In genomic region chr16:788399-789126, GRCh38 we compare ENCODE assay signal across 8 cellular contexts. TPM values are rescaled to one million over a fixed set of nuclear protein-coding genes. Genes with fewer than 3 reads are reported as not detected.
A peak's percentile ranks its signal among the peaks of the same experiment; 100 is the strongest.
DNase-seq lines count a peak whose midpoint lies in the region; ATAC-seq and TF ChIP-seq lines count a peak whose summit lies in the region.

Gene CHTF18 (plus strand): TSS chr16:788620. CDS start chr16:788685, 65 bp downstream.

- DNase-seq in BJ (ENCODE audit: low read depth) (peak; percentile 35), NCI-H69 (lab: John Stamatoyannopoulos, UW) (peak; percentile 97), dedifferentiated amniotic fluid mesenchymal stem cell (ENCODE audit: extremely low spot score) (peak; percentile 85), left lobe of liver (ENCODE audit: low spot score) (peak; percentile 93)
- peak; percentile 90 to 93 for DNase-seq in activated CD4-positive, alpha-beta T cell treated with anti-CD3 and anti-CD28 coated beads, Interleukin-2, amount 50 U/mL, for 24 hours (ENCODE audit: low read depth in 1 of 2, low spot score in 1 of 2)
- peak; percentile 93 for DNase-seq in stimulated activated CD4-positive, alpha-beta T cell treated with anti-CD3 and anti-CD28 coated beads, Interleukin-1b, Interleukin-23, amount 100 ng/mL, for 48 hours

- peak within 1 kb of the TSS; percentile 96 for H3K4me3 ChIP-seq in BJ (ENCODE audit: low read depth, low read length)

- POLR2A ChIA-PET in BJ (lab: Charles Lee), result interaction anchor here (0.5 kb wide), 1 partner anchor 84 kb away, joined by 4 read pairs; no protein-coding TSS in a partner anchor

- CTCF ChIA-PET in BJ (lab: Yijun Ruan, JAX), result interaction anchor here (0.9 to 7.8 kb wide), 4 partner anchors 61 to 269 kb away, joined by 3 to 120 read pairs (median 4); partner anchors contain the start of gene METRN

- H3K27me3 ChIP-seq in BJ (ENCODE audit: control insufficient read depth, insufficient read depth, low read length), result no peaks in the 10 kb centered on the region

- H3K36me3 ChIP-seq in BJ (ENCODE audit: control insufficient read depth, insufficient read depth, low read length), result peaks cover 11% of the 10 kb centered on the region

- peak; percentile 74 for ATAC-seq in GM19351 (IDR thresholded peaks at IDR 0.05; ENCODE audit: unreplicated experiment)
- peak; percentile 71 for ATAC-seq in HG03520 (IDR thresholded peaks at IDR 0.05; ENCODE audit: unreplicated experiment)
- ATAC-seq in left lobe of liver, result peak; percentile 91

- no peak for TF ChIP-seq CTCF in BJ (IDR thresholded peaks at IDR 0.05; ENCODE audit: insufficient read depth, low read depth, low read length)

RNA-seq across cellular contexts. Expression of gene CHTF18, which starts in this region (rescaled TPM):
- 2.6 and 6.1 TPM in 2 replicates for polyA plus RNA-seq in BJ (2011; rRNA removed)
- polyA minus RNA-seq in BJ (2011; rRNA and poly(A)+ RNA removed), result 1.2 and 2.5 TPM in 2 replicates
- 6.4 TPM for total RNA-seq in left lobe of liver

Comparison
In these comparisons a context has a peak if more than half of its experiments do, and no peak if none do; other contexts are left out.
1. Peak in every context shown above with its lines: DNase-seq, ATAC-seq and H3K4me3 ChIP-seq.
2. DNase-seq: peak in every context shown above with its lines; median percentile 97 in NCI-H69; 93 in left lobe of liver; 93 in stimulated activated CD4-positive, alpha-beta T cell treated with anti-CD3 and anti-CD28 coated beads, Interleukin-1b, Interleukin-23, amount 100 ng/mL, for 48 hours; 92 in activated CD4-positive, alpha-beta T cell treated with anti-CD3 and anti-CD28 coated beads, Interleukin-2, amount 50 U/mL, for 24 hours; 85 in dedifferentiated amniotic fluid mesenchymal stem cell; 35 in BJ.